In the genomic region with DNA sequence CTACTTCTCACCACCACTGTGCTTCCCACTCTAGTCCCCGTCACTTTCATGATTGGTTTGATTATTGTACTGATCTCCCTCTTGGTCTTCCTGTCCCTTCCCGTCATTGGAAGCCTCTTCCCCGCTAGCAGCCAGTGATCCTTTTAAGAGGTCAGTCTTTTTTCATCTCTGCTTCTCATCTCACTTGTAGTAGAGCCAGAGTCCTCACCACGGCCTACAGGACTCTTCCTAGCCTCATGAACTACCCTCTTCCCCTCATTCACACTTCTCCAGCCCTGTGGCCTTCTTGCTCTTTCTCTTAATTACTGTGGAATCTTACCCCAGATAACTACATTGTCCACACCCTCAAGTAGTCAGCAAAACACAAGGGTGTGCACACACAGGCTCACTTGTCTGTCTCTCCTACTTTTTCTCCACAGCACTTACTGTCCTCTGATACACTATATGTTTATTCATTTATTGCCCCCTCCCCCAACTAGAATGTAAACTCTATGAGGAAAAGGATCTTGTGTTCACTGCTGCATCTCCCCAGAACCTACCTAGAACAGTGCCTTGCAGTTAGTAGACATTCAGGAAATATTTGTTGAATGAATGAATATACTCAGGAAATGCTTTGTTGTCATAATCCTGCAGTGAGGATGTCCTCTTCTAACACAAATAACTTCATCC, we compare ENCODE assay signal across 2 cellular contexts.
TF ChIP-seq lines count a peak whose summit lies in the region.

No MANE protein-coding gene starts in this region.

TF ChIP-seq in GM23338, 12 proteins besides CTCF, POLR2A, EP300 and RAD21 (continued from another document and continues in another):
- TF ChIP-seq, protein P1, sequence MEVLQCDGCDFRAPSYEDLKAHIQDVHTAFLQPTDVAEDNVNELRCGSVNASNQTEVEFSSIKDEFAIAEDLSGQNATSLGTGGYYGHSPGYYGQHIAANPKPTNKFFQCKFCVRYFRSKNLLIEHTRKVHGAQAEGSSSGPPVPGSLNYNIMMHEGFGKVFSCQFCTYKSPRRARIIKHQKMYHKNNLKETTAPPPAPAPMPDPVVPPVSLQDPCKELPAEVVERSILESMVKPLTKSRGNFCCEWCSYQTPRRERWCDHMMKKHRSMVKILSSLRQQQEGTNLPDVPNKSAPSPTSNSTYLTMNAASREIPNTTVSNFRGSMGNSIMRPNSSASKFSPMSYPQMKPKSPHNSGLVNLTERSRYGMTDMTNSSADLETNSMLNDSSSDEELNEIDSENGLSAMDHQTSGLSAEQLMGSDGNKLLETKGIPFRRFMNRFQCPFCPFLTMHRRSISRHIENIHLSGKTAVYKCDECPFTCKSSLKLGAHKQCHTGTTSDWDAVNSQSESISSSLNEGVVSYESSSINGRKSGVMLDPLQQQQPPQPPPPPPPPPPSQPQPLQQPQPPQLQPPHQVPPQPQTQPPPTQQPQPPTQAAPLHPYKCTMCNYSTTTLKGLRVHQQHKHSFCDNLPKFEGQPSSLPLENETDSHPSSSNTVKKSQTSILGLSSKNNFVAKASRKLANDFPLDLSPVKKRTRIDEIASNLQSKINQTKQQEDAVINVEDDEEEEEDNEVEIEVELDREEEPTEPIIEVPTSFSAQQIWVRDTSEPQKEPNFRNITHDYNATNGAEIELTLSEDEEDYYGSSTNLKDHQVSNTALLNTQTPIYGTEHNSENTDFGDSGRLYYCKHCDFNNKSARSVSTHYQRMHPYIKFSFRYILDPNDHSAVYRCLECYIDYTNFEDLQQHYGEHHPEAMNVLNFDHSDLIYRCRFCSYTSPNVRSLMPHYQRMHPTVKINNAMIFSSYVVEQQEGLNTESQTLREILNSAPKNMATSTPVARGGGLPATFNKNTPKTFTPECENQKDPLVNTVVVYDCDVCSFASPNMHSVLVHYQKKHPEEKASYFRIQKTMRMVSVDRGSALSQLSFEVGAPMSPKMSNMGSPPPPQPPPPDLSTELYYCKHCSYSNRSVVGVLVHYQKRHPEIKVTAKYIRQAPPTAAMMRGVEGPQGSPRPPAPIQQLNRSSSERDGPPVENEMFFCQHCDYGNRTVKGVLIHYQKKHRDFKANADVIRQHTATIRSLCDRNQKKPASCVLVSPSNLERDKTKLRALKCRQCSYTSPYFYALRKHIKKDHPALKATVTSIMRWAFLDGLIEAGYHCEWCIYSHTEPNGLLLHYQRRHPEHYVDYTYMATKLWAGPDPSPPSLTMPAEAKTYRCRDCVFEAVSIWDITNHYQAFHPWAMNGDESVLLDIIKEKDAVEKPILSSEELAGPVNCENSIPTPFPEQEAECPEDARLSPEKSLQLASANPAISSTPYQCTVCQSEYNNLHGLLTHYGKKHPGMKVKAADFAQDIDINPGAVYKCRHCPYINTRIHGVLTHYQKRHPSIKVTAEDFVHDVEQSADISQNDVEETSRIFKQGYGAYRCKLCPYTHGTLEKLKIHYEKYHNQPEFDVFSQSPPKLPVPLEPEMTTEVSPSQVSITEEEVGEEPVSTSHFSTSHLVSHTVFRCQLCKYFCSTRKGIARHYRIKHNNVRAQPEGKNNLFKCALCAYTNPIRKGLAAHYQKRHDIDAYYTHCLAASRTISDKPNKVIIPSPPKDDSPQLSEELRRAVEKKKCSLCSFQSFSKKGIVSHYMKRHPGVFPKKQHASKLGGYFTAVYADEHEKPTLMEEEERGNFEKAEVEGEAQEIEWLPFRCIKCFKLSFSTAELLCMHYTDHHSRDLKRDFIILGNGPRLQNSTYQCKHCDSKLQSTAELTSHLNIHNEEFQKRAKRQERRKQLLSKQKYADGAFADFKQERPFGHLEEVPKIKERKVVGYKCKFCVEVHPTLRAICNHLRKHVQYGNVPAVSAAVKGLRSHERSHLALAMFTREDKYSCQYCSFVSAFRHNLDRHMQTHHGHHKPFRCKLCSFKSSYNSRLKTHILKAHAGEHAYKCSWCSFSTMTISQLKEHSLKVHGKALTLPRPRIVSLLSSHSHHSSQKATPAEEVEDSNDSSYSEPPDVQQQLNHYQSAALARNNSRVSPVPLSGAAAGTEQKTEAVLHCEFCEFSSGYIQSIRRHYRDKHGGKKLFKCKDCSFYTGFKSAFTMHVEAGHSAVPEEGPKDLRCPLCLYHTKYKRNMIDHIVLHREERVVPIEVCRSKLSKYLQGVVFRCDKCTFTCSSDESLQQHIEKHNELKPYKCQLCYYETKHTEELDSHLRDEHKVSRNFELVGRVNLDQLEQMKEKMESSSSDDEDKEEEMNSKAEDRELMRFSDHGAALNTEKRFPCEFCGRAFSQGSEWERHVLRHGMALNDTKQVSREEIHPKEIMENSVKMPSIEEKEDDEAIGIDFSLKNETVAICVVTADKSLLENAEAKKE (CRISPR knock-in tag; IDR thresholded peaks at IDR 0.05), result no peak
- TF ChIP-seq ZNF331 (CRISPR knock-in tag; IDR thresholded peaks at IDR 0.05; ENCODE audit: low read depth) (no peak), EZH2phosphoT487 (IDR thresholded peaks at IDR 0.05; ENCODE audit: unreplicated experiment) (no peak), EZH2 (IDR thresholded peaks at IDR 0.05; ENCODE audit: low read depth, unreplicated experiment) (no peak), ZNF114 (CRISPR knock-in tag; IDR thresholded peaks at IDR 0.05) (no peak), POLR2AphosphoS5 (IDR thresholded peaks at IDR 0.05; ENCODE audit: low read depth) (no peak)
- TF ChIP-seq, protein P2, sequence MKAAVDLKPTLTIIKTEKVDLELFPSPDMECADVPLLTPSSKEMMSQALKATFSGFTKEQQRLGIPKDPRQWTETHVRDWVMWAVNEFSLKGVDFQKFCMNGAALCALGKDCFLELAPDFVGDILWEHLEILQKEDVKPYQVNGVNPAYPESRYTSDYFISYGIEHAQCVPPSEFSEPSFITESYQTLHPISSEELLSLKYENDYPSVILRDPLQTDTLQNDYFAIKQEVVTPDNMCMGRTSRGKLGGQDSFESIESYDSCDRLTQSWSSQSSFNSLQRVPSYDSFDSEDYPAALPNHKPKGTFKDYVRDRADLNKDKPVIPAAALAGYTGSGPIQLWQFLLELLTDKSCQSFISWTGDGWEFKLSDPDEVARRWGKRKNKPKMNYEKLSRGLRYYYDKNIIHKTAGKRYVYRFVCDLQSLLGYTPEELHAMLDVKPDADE (IDR thresholded peaks at IDR 0.05), result no peak
- TF ChIP-seq, protein P3, sequence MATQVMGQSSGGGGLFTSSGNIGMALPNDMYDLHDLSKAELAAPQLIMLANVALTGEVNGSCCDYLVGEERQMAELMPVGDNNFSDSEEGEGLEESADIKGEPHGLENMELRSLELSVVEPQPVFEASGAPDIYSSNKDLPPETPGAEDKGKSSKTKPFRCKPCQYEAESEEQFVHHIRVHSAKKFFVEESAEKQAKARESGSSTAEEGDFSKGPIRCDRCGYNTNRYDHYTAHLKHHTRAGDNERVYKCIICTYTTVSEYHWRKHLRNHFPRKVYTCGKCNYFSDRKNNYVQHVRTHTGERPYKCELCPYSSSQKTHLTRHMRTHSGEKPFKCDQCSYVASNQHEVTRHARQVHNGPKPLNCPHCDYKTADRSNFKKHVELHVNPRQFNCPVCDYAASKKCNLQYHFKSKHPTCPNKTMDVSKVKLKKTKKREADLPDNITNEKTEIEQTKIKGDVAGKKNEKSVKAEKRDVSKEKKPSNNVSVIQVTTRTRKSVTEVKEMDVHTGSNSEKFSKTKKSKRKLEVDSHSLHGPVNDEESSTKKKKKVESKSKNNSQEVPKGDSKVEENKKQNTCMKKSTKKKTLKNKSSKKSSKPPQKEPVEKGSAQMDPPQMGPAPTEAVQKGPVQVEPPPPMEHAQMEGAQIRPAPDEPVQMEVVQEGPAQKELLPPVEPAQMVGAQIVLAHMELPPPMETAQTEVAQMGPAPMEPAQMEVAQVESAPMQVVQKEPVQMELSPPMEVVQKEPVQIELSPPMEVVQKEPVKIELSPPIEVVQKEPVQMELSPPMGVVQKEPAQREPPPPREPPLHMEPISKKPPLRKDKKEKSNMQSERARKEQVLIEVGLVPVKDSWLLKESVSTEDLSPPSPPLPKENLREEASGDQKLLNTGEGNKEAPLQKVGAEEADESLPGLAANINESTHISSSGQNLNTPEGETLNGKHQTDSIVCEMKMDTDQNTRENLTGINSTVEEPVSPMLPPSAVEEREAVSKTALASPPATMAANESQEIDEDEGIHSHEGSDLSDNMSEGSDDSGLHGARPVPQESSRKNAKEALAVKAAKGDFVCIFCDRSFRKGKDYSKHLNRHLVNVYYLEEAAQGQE (IDR thresholded peaks at IDR 0.05; ENCODE audit: unreplicated experiment), result no peak

TF ChIP-seq in K562, 482 proteins besides CTCF, POLR2A, EP300 and RAD21 (continued from another document):
- TF ChIP-seq, protein P4, sequence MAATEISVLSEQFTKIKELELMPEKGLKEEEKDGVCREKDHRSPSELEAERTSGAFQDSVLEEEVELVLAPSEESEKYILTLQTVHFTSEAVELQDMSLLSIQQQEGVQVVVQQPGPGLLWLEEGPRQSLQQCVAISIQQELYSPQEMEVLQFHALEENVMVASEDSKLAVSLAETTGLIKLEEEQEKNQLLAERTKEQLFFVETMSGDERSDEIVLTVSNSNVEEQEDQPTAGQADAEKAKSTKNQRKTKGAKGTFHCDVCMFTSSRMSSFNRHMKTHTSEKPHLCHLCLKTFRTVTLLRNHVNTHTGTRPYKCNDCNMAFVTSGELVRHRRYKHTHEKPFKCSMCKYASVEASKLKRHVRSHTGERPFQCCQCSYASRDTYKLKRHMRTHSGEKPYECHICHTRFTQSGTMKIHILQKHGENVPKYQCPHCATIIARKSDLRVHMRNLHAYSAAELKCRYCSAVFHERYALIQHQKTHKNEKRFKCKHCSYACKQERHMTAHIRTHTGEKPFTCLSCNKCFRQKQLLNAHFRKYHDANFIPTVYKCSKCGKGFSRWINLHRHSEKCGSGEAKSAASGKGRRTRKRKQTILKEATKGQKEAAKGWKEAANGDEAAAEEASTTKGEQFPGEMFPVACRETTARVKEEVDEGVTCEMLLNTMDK (IDR thresholded peaks at IDR 0.05; ENCODE audit: borderline replicate concordance, insufficient read depth, low read depth, low read length, poor library complexity, severe bottlenecking), result no peak
- TF ChIP-seq CBFB (CRISPR knock-in tag; IDR thresholded peaks at IDR 0.05) (no peak), FOXA3 (CRISPR knock-in tag; conservative IDR thresholded peaks at IDR 0.05 in 1 of 2, IDR thresholded peaks at IDR 0.05 in 1 of 2) (no peak)
